Comparison of ENCODE assay signal across 13 cellular contexts in the genomic region with DNA sequence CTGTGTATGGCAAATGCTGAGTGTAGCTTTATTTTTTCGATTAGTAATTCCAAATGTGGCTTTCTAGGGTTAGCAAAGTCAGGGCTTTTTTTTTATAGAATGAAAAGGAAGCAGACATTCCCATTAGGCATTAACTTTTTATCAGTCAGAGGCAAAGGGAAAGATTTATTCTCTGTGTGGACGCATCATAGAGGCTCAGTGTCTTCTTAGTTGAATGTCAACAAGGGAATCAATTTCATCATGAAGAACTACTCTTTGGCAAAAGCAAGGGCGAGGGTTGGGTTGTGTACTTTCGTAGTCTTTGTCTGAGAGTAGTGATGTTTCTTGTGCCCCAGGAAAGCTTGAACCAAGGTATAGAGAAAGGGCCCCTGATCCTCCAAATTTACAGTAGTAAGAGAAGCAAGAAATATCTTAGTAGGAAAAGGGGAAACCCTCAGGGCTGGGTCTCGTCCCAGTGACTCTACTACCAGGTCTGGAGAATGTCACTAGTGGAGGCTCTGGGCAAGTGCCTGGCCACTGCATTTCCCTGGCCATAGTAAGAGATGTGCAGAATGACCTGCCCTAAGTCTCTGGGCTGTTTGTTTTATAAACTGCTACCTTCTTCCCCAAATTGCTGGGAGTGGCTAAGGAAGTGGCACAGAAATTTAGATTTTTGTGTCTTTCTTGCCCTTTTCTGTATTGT. TPM values are rescaled to one million over a fixed set of nuclear protein-coding genes. Genes with fewer than 3 reads are reported as not detected.
DNase-seq lines count a peak whose midpoint lies in the region; ATAC-seq and TF ChIP-seq lines count a peak whose summit lies in the region.
"Had no signal": no experiment of that assay in that cellular context is flagged by ENCODE, and none has a peak within 500 bp of the region (broad histone marks: within the 10 kb centered on the region; RNA-seq: fewer than 3 reads in every experiment).

No MANE protein-coding gene starts in this region.

- no peak for ATAC-seq in stimulated activated memory B cell treated with anti-CD40 and anti-IgM and Interleukin-4, amounts not matched to agents 10 μg/mL and 1 μg/mL and 100 μg/mL, for 72 hours

- H3K27me3 ChIP-seq in HUES48 (ENCODE audit: control insufficient read depth, insufficient read depth, low read length) (no peaks in the 10 kb centered on the region), dorsolateral prefrontal cortex (no peaks in the 10 kb centered on the region), muscle layer of duodenum (ENCODE audit: low read depth, low read length) (no peaks in the 10 kb centered on the region), suprapubic skin (no peaks in the 10 kb centered on the region)
- H3K27me3 ChIP-seq: SJCRH30 had no signal

- intact Hi-C loops in dorsolateral prefrontal cortex (cut with DNase I) = no loop called here
- intact Hi-C loops in activated T-helper 2 cell treated with anti-CD3 and anti-CD28 coated beads, Interferon-gamma antibody, Interleukin-2, Interleukin-4, amounts not matched to agents 10 μg/mL and 5 μg/mL and 100 μg/mL, durations not matched to agents 14 hours and 24 hours and 36 hours (cut with micrococcal nuclease) = no loop called here

- H3K9me3 Mint-ChIP-seq in stimulated activated memory B cell treated with anti-CD40 and anti-IgM and Interleukin-4, amounts not matched to agents 10 μg/mL and 1 μg/mL and 100 μg/mL, for 72 hours = no peaks in the 10 kb centered on the region
- no peaks in the 10 kb centered on the region for H3K9me3 Mint-ChIP-seq in activated T-helper 2 cell treated with anti-CD3 and anti-CD28 coated beads, Interferon-gamma antibody, Interleukin-2, Interleukin-4, amounts not matched to agents 10 μg/mL and 5 μg/mL and 100 μg/mL, durations not matched to agents 14 hours and 24 hours and 36 hours
- H3K9me3 Mint-ChIP-seq: activated naive CD8-positive, alpha-beta T cell treated with anti-CD3 and anti-CD28 coated beads, Interleukin-2, amount 10 ng/mL, durations not matched to agents 7 days and 5 days had no signal

- 55% methylated on average over 5 of the region's 5 CpGs for WGBS in suprapubic skin

- no peaks in the 10 kb centered on the region for H3K4me1 Mint-ChIP-seq in stimulated activated memory B cell treated with anti-CD40 and anti-IgM and Interleukin-4, amounts not matched to agents 10 μg/mL and 1 μg/mL and 100 μg/mL, for 72 hours
- no peaks in the 10 kb centered on the region for H3K4me1 Mint-ChIP-seq in activated T-helper 2 cell treated with anti-CD3 and anti-CD28 coated beads, Interferon-gamma antibody, Interleukin-2, Interleukin-4, amounts not matched to agents 10 μg/mL and 5 μg/mL and 100 μg/mL, durations not matched to agents 14 hours and 24 hours and 36 hours (ENCODE audit: low read depth)
- H3K4me1 Mint-ChIP-seq: activated naive CD8-positive, alpha-beta T cell treated with anti-CD3 and anti-CD28 coated beads, Interleukin-2, amount 10 ng/mL, durations not matched to agents 7 days and 5 days had no signal

- H3K27ac ChIP-seq in HUES48 (ENCODE audit: low read depth, low read length) (peak overlapping the region; percentile 86), dorsolateral prefrontal cortex (peak overlapping the region in 56 of 59 donors; percentile 4 to 88 (median 72)), muscle layer of duodenum (ENCODE audit: low read length) (peak overlapping the region; percentile 76), suprapubic skin (peak overlapping the region; percentile 46)

- H3K27ac Mint-ChIP-seq in stimulated activated memory B cell treated with anti-CD40 and anti-IgM and Interleukin-4, amounts not matched to agents 10 μg/mL and 1 μg/mL and 100 μg/mL, for 72 hours = no peak overlapping the region
- no peak overlapping the region for H3K27ac Mint-ChIP-seq in activated T-helper 2 cell treated with anti-CD3 and anti-CD28 coated beads, Interferon-gamma antibody, Interleukin-2, Interleukin-4, amounts not matched to agents 10 μg/mL and 5 μg/mL and 100 μg/mL, durations not matched to agents 14 hours and 24 hours and 36 hours
- H3K27ac Mint-ChIP-seq: activated naive CD8-positive, alpha-beta T cell treated with anti-CD3 and anti-CD28 coated beads, Interleukin-2, amount 10 ng/mL, durations not matched to agents 7 days and 5 days had no signal

- H3K36me3 ChIP-seq in HUES48 (ENCODE audit: control insufficient read depth, insufficient read depth, low read length) (no peaks in the 10 kb centered on the region), muscle layer of duodenum (ENCODE audit: control insufficient read depth in 1 of 2, insufficient read depth in 2 of 2, low read length in 2 of 2) (no peaks in the 10 kb centered on the region), suprapubic skin (no peaks in the 10 kb centered on the region)
- H3K36me3 ChIP-seq: SJCRH30 had no signal

- H3K9me3 ChIP-seq in HUES48 (ENCODE audit: control insufficient read depth, insufficient read depth, low read length) (no peaks in the 10 kb centered on the region), muscle layer of duodenum (ENCODE audit: control insufficient read depth in 1 of 2, low read length in 2 of 2) (no peaks in the 10 kb centered on the region), suprapubic skin (no peaks in the 10 kb centered on the region)
- H3K9me3 ChIP-seq: SJCRH30 had no signal

- H3K4me1 ChIP-seq in HUES48 (ENCODE audit: control insufficient read depth, insufficient read depth, low read length) (peaks cover 69% of the 10 kb centered on the region), muscle layer of duodenum (ENCODE audit: control insufficient read depth in 1 of 2, insufficient read depth in 2 of 2, low read length in 2 of 2) (peaks cover 19 to 52% of the 10 kb centered on the region in 2 donors), suprapubic skin (peaks cover 44% of the 10 kb centered on the region)

- no peaks in the 10 kb centered on the region for H3K27me3 Mint-ChIP-seq in stimulated activated memory B cell treated with anti-CD40 and anti-IgM and Interleukin-4, amounts not matched to agents 10 μg/mL and 1 μg/mL and 100 μg/mL, for 72 hours
- H3K27me3 Mint-ChIP-seq in activated T-helper 2 cell treated with anti-CD3 and anti-CD28 coated beads, Interferon-gamma antibody, Interleukin-2, Interleukin-4, amounts not matched to agents 10 μg/mL and 5 μg/mL and 100 μg/mL, durations not matched to agents 14 hours and 24 hours and 36 hours (ENCODE audit: low read depth) = no peaks in the 10 kb centered on the region

- TF ChIP-seq CTCF in dorsolateral prefrontal cortex (IDR thresholded peaks at IDR 0.05 in 54 of 56, conservative IDR thresholded peaks at IDR 0.05 in 2 of 56; ENCODE audit: low read depth in 1 of 56, partially characterized antibody in 56 of 56) (no peak), suprapubic skin (IDR thresholded peaks at IDR 0.05) (no peak)

- no peak overlapping the region for H3K4me3 ChIP-seq in HUES48 (ENCODE audit: low read depth, low read length)
- H3K4me3 ChIP-seq in dorsolateral prefrontal cortex = peak overlapping the region in 2 of 59 donors; percentile 3 to 16
- H3K4me3 ChIP-seq in muscle layer of duodenum (ENCODE audit: low read depth in 1 of 2, low read length in 2 of 2) = no peak overlapping the region
- no peak overlapping the region for H3K4me3 ChIP-seq in suprapubic skin
- H3K4me3 ChIP-seq: SJCRH30 had no signal

- no peaks in the 10 kb centered on the region for H3K36me3 Mint-ChIP-seq in stimulated activated memory B cell treated with anti-CD40 and anti-IgM and Interleukin-4, amounts not matched to agents 10 μg/mL and 1 μg/mL and 100 μg/mL, for 72 hours
- H3K36me3 Mint-ChIP-seq in activated T-helper 2 cell treated with anti-CD3 and anti-CD28 coated beads, Interferon-gamma antibody, Interleukin-2, Interleukin-4, amounts not matched to agents 10 μg/mL and 5 μg/mL and 100 μg/mL, durations not matched to agents 14 hours and 24 hours and 36 hours (ENCODE audit: low read depth) = no peaks in the 10 kb centered on the region
- H3K36me3 Mint-ChIP-seq: activated naive CD8-positive, alpha-beta T cell treated with anti-CD3 and anti-CD28 coated beads, Interleukin-2, amount 10 ng/mL, durations not matched to agents 7 days and 5 days had no signal

- no peak for TF ChIP-seq EP300 in suprapubic skin (IDR thresholded peaks at IDR 0.05)

- H3K9ac ChIP-seq in HUES48 (ENCODE audit: low read depth, low read length) = no peak overlapping the region

- DNase-seq in dorsolateral prefrontal cortex (no peak), suprapubic skin (ENCODE audit: low spot score in 2 of 2) (no peak), NAMALWA (ENCODE audit: low spot score) (no peak), NCI-H526 treated with DMSO at 0.1 percent for 48 hours (lab: John Stamatoyannopoulos, UW) (no peak)
- no peak for DNase-seq in activated T-helper 2 cell treated with anti-CD3 and anti-CD28 coated beads, Interferon-gamma antibody, Interleukin-2, Interleukin-4, amounts not matched to agents 10 μg/mL and 5 μg/mL and 100 μg/mL, durations not matched to agents 14 hours and 24 hours and 36 hours (ENCODE audit: low spot score)
- DNase-seq: activated naive CD8-positive, alpha-beta T cell treated with anti-CD3 and anti-CD28 coated beads, Interleukin-2, amount 10 ng/mL, durations not matched to agents 7 days and 5 days; KG1; NCI-H1930; stimulated activated CD4-positive, alpha-beta T cell treated with anti-CD3 and anti-CD28 coated beads, Interleukin-12 subunit alpha, Interleukin-12 subunit beta, amount 100 ng/mL, for 4 hours had no signal

- no peak overlapping the region for H3K4me3 Mint-ChIP-seq in stimulated activated memory B cell treated with anti-CD40 and anti-IgM and Interleukin-4, amounts not matched to agents 10 μg/mL and 1 μg/mL and 100 μg/mL, for 72 hours
- no peak overlapping the region for H3K4me3 Mint-ChIP-seq in activated T-helper 2 cell treated with anti-CD3 and anti-CD28 coated beads, Interferon-gamma antibody, Interleukin-2, Interleukin-4, amounts not matched to agents 10 μg/mL and 5 μg/mL and 100 μg/mL, durations not matched to agents 14 hours and 24 hours and 36 hours (ENCODE audit: low read depth)
- H3K4me3 Mint-ChIP-seq: activated naive CD8-positive, alpha-beta T cell treated with anti-CD3 and anti-CD28 coated beads, Interleukin-2, amount 10 ng/mL, durations not matched to agents 7 days and 5 days had no signal

- no peak for TF ChIP-seq POLR2A in suprapubic skin (IDR thresholded peaks at IDR 0.05)

RNA-seq across cellular contexts. Expression of a gene that starts 30.0 kb away (rescaled TPM):
- total RNA-seq in dorsolateral prefrontal cortex = 100 to 1,000 TPM; 403 to 915 (median 551) TPM
- total RNA-seq in suprapubic skin = 100 to 1,000 TPM; 421 to 942 (median 545) TPM
- total RNA-seq in activated T-helper 2 cell treated with anti-CD3 and anti-CD28 coated beads, Interferon-gamma antibody, Interleukin-2, Interleukin-4, amounts not matched to agents 10 μg/mL and 5 μg/mL and 100 μg/mL, durations not matched to agents 14 hours and 24 hours and 36 hours = 210 and 212 TPM in 2 replicates
